Comparison of ENCODE assay signal across 12 cellular contexts in the genomic region with DNA sequence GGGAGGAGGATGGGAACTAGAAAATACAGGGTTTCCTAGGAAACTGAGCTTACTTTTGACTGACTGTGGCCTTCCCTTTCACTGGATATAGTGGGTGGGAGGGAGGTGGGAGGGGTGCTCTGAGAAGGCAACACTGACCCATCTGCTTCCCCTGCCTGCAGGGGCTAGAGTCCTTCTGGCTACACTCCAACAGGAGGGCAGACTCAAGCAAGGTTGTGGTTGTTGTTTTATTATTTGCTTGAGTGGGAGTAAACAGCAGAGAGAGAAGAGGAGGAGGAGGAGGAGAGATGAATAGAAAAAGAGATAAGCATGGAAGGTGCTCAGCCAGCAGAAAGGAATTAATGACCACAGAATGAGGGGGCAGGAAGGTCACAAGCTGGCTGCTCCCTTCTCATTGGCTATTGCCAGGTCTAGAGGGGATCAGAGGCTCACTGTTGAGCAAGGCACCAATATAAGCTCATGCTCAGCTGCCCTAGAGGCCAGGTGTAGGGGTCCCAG.
DNase-seq lines count a peak whose midpoint lies in the region; ATAC-seq and TF ChIP-seq lines count a peak whose summit lies in the region.
"Had no signal": no experiment of that assay in that cellular context is flagged by ENCODE, and none has a peak within 500 bp of the region (broad histone marks: within the 10 kb centered on the region; RNA-seq: fewer than 3 reads in every experiment).

No MANE protein-coding gene starts in this region.

- no peaks in the 10 kb centered on the region for H3K79me2 ChIP-seq in H9 (ENCODE audit: insufficient read depth, low read length)

- H4K5ac ChIP-seq in H9 (ENCODE audit: insufficient read length, low read depth, low read length): no peak overlapping the region

- no peak overlapping the region for H3K23ac ChIP-seq in H9 (ENCODE audit: insufficient read length, low read depth, low read length)

- H3K27ac Mint-ChIP-seq in naive thymus-derived CD4-positive, alpha-beta T cell: no peak overlapping the region
- no peak overlapping the region for H3K27ac Mint-ChIP-seq in H9
- H3K27ac Mint-ChIP-seq: activated naive CD8-positive, alpha-beta T cell had no signal

- H3K56ac ChIP-seq in H9 (ENCODE audit: insufficient read length, low read depth, low read length): no peak overlapping the region

- H3K4ac ChIP-seq in H9 (ENCODE audit: low read depth, low read length): no peak overlapping the region

- no peak overlapping the region for H3K9ac ChIP-seq in H9 (ENCODE audit: extremely low read depth, insufficient read length, low read length)
- H3K9ac ChIP-seq: SK-N-SH had no signal

- H3K18ac ChIP-seq in H9 (ENCODE audit: insufficient read length, low read depth, low read length): no peak overlapping the region

- no peak overlapping the region for H2BK15ac ChIP-seq in H9 (ENCODE audit: low read depth, low read length)

- H3K27ac ChIP-seq in muscle layer of duodenum (ENCODE audit: low read length) (peak overlapping the region; percentile 48), H9 (ENCODE audit: insufficient read length, low read depth, low read length) (no peak overlapping the region)
- no peak overlapping the region for H3K27ac ChIP-seq in naive thymus-derived CD4-positive, alpha-beta T cell (ENCODE audit: low read depth, low read length)

- no peaks in the 10 kb centered on the region for H4K20me1 ChIP-seq in H9 (ENCODE audit: control insufficient read depth, insufficient read depth, insufficient read length)

- no peaks in the 10 kb centered on the region for H3K79me1 ChIP-seq in H9 (ENCODE audit: insufficient read depth, low read depth, low read length, poor library complexity, severe bottlenecking)

- no peak overlapping the region for H2BK20ac ChIP-seq in H9 (ENCODE audit: low read depth, low read length, poor library complexity, severe bottlenecking)

- H3K27me3 Mint-ChIP-seq in naive thymus-derived CD4-positive, alpha-beta T cell: no peaks in the 10 kb centered on the region
- H3K27me3 Mint-ChIP-seq in H9 (ENCODE audit: low read depth): no peaks in the 10 kb centered on the region
- H3K27me3 Mint-ChIP-seq: activated naive CD8-positive, alpha-beta T cell had no signal

- POLR2A ChIA-PET in naive thymus-derived CD4-positive, alpha-beta T cell (lab: Charles Lee): interaction anchor here (0.8 to 1.8 kb wide), 2 partner anchors 9 kb away, joined by 3 to 8 read pairs; no protein-coding TSS in a partner anchor

- H3K36me3 ChIP-seq in muscle layer of duodenum (ENCODE audit: control insufficient read depth in 1 of 2, insufficient read depth in 2 of 2, low read length in 2 of 2): no peaks in the 10 kb centered on the region
- H3K36me3 ChIP-seq in naive thymus-derived CD4-positive, alpha-beta T cell (ENCODE audit: control insufficient read depth in 2 of 3, insufficient read depth in 3 of 3, low read length in 3 of 3): no peaks in the 10 kb centered on the region

- H3K36me3 Mint-ChIP-seq in naive thymus-derived CD4-positive, alpha-beta T cell: peaks cover 0 to 29% (median 13%) of the 10 kb centered on the region in 5 donors
- H3K36me3 Mint-ChIP-seq in H9 (ENCODE audit: insufficient read depth in 1 of 3, low read depth in 3 of 3): peaks cover 0 to 4% (median 2%) of the 10 kb centered on the region in 3 experiments; a peak in 3 of 7 replicates

- H3T11ph ChIP-seq in H9 (ENCODE audit: low read length): no peak overlapping the region

- no peak overlapping the region for H3K14ac ChIP-seq in H9 (ENCODE audit: insufficient read depth, low read length)

- H3K4me2 ChIP-seq in H9 (ENCODE audit: insufficient read depth, insufficient read length, low read length): no peak overlapping the region
- H3K4me2 ChIP-seq: SK-N-SH had no signal

- H3K23me2 ChIP-seq in H9 (ENCODE audit: insufficient read length, low read depth, low read length, poor library complexity, severe bottlenecking): no peaks in the 10 kb centered on the region

- no peak overlapping the region for H2BK120ac ChIP-seq in H9 (ENCODE audit: low read depth, low read length, poor library complexity, severe bottlenecking)

- CTCF ChIA-PET in naive thymus-derived CD4-positive, alpha-beta T cell (lab: Charles Lee): interaction anchor here (1.9 kb wide), 1 partner anchor 16 kb away, joined by 4 read pairs; no protein-coding TSS in a partner anchor

- no peaks in the 10 kb centered on the region for H3K9me3 ChIP-seq in muscle layer of duodenum (ENCODE audit: control insufficient read depth in 1 of 2, low read length in 2 of 2)
- H3K9me3 ChIP-seq in naive thymus-derived CD4-positive, alpha-beta T cell (ENCODE audit: control insufficient read depth in 2 of 3, low read length in 3 of 3): no peaks in the 10 kb centered on the region
- H3K9me3 ChIP-seq in H9 (ENCODE audit: control insufficient read depth, low read depth, low read length): no peaks in the 10 kb centered on the region
- H3K9me3 ChIP-seq: SK-N-SH had no signal

- no peak overlapping the region for H3K4me3 Mint-ChIP-seq in naive thymus-derived CD4-positive, alpha-beta T cell
- no peak overlapping the region for H3K4me3 Mint-ChIP-seq in H9
- H3K4me3 Mint-ChIP-seq: activated naive CD8-positive, alpha-beta T cell had no signal

- H2BK12ac ChIP-seq in H9 (ENCODE audit: insufficient read length, low read depth, low read length): no peak overlapping the region

- H4K91ac ChIP-seq in H9 (ENCODE audit: insufficient read length, low read depth, low read length): no peak overlapping the region

- no peak overlapping the region for H4K8ac ChIP-seq in H9 (replicated peaks; ENCODE audit: insufficient read length, low read depth, low read length)

- intact Hi-C loops in naive thymus-derived CD4-positive, alpha-beta T cell (cut with micrococcal nuclease): no loop called here

- no peak overlapping the region for H2AK5ac ChIP-seq in H9 (ENCODE audit: insufficient read length, low read length)

- H2BK5ac ChIP-seq in H9 (ENCODE audit: insufficient read length, low read length): no peak overlapping the region

- H3K4me1 Mint-ChIP-seq in naive thymus-derived CD4-positive, alpha-beta T cell: peaks cover 18 to 51% (median 28%) of the 10 kb centered on the region in 7 donors
- peaks cover 3 to 5% of the 10 kb centered on the region in 2 experiments; a peak in 2 of 4 replicates for H3K4me1 Mint-ChIP-seq in H9

- no peaks in the 10 kb centered on the region for H3K27me3 ChIP-seq in muscle layer of duodenum (ENCODE audit: low read depth, low read length)
- H3K27me3 ChIP-seq in naive thymus-derived CD4-positive, alpha-beta T cell (ENCODE audit: control insufficient read depth in 2 of 2, insufficient read depth in 2 of 2, low read length in 2 of 2): no peaks in the 10 kb centered on the region
- H3K27me3 ChIP-seq in H9 (ENCODE audit: insufficient read depth, low read length): no peaks in the 10 kb centered on the region

- TF ChIP-seq CTCF in H9 (conservative IDR thresholded peaks at IDR 0.05): no peak

- H3K9me3 Mint-ChIP-seq in naive thymus-derived CD4-positive, alpha-beta T cell: peaks cover 0 to 4% (median 0%) of the 10 kb centered on the region in 11 donors
- H3K9me3 Mint-ChIP-seq in H9: no peaks in the 10 kb centered on the region; a peak in 1 of 5 replicates

- DNase-seq in DMS79 (lab: John Stamatoyannopoulos, UW): peak; percentile 59
- peak; percentile 49 for DNase-seq in NCI-H2029 treated with DMSO at 0.1 percent for 48 hours (lab: John Stamatoyannopoulos, UW)
- DNase-seq in astrocyte of the hippocampus (ENCODE audit: low read depth, low spot score): peak; percentile 48
- no peak for DNase-seq in activated CD4-positive, CD25-positive, alpha-beta regulatory T cell treated with anti-CD3 and anti-CD28 coated beads, Interleukin-2, amount 50 U/mL, for 72 hours
- no peak for DNase-seq in naive thymus-derived CD4-positive, alpha-beta T cell
- no peak for DNase-seq in H9
- DNase-seq: activated CD8-positive, alpha-beta memory T cell treated with anti-CD3 and anti-CD28 coated beads, Interleukin-2, amount 50 U/mL, for 48 hours; MV-4-11; SK-N-SH had no signal

- H2AFZ ChIP-seq in H9 (ENCODE audit: low read length): no peak overlapping the region

- H3K4me1 ChIP-seq in muscle layer of duodenum (ENCODE audit: control insufficient read depth in 1 of 2, insufficient read depth in 2 of 2, low read length in 2 of 2) (peaks cover 12 to 21% of the 10 kb centered on the region in 2 donors), H9 (ENCODE audit: insufficient read depth, low read length) (peaks cover 2% of the 10 kb centered on the region)
- H3K4me1 ChIP-seq in naive thymus-derived CD4-positive, alpha-beta T cell (ENCODE audit: control insufficient read depth in 2 of 2, insufficient read depth in 2 of 2, low read length in 2 of 2): peaks cover 50 to 54% of the 10 kb centered on the region in 2 donors

- no peak for ATAC-seq in naive thymus-derived CD4-positive, alpha-beta T cell
- ATAC-seq in HG02571 (IDR thresholded peaks at IDR 0.05; ENCODE audit: unreplicated experiment): no peak

- no peak overlapping the region for H3K4me3 ChIP-seq in muscle layer of duodenum (ENCODE audit: low read depth in 1 of 2, low read length in 2 of 2)
- H3K4me3 ChIP-seq in naive thymus-derived CD4-positive, alpha-beta T cell (ENCODE audit: low read length): no peak overlapping the region

Comparison
In these comparisons a context has a peak if more than half of its experiments do, and no peak if none do; other contexts are left out.
1. DNase-seq: peak in DMS79 (single experiment), NCI-H2029 treated with DMSO at 0.1 percent for 48 hours (single experiment) and astrocyte of the hippocampus (single experiment); none in activated CD4-positive, CD25-positive, alpha-beta regulatory T cell treated with anti-CD3 and anti-CD28 coated beads, Interleukin-2, amount 50 U/mL, for 72 hours (single experiment), naive thymus-derived CD4-positive, alpha-beta T cell (0 of 9) and H9 (single experiment).